Comparison of ENCODE assay signal across 9 cellular contexts in the genomic region with DNA sequence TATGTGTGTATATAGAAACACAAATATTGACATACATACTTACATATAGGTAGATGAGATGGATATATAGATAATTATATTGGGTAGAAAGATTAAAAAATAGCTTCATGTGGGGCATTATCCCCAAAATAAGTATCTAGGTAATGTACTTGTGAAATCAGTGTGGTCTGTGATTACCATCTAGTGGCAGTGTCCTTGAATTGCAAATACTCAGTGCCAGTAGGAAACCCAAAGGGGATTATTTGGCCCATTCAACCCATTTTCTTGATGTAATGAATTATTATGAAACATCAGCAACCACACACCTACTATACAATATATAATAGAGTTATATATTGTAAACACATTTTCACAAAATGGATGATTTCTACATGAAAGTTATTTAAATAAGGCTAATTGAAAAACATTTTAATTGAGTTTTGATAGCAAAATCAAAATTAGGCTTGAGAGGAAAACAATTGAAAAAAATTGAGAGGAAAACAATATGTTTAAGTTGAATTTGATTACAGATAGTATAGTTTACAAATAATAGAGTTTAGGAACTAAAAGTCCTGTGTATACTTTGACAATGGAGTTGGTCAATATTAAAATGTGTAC.
DNase-seq lines count a peak whose midpoint lies in the region; ATAC-seq and TF ChIP-seq lines count a peak whose summit lies in the region.
"Had no signal": no experiment of that assay in that cellular context is flagged by ENCODE, and none has a peak within 500 bp of the region (broad histone marks: within the 10 kb centered on the region; RNA-seq: fewer than 3 reads in every experiment).

No MANE protein-coding gene starts in this region.

- TF ChIP-seq EP300 in neural cell (conservative IDR thresholded peaks at IDR 0.05; ENCODE audit: poor library complexity, severe bottlenecking): no peak

- H3K27me3 ChIP-seq in neural cell (ENCODE audit: insufficient read depth, low read depth, low read length): no peaks in the 10 kb centered on the region

- no peaks in the 10 kb centered on the region for H3K9me3 ChIP-seq in neural cell (ENCODE audit: low read length)

- no peaks in the 10 kb centered on the region for H3K4me1 Mint-ChIP-seq in chondrocyte (ENCODE audit: low read depth)

- H3K4me3 ChIP-seq in neural cell (ENCODE audit: low read length): no peak overlapping the region
- H3K4me3 ChIP-seq: lung had no signal

- no peaks in the 10 kb centered on the region for H3K79me2 ChIP-seq in neural cell (replicated peaks; ENCODE audit: insufficient read depth, low read length)

- DNase-seq in CMK (ENCODE audit: low read depth) (peak; percentile 24), NCI-H345 (lab: John Stamatoyannopoulos, UW) (peak; percentile 38), chondrocyte (ENCODE audit: low spot score) (no peak), HuH-7.5 (ENCODE audit: low spot score) (no peak), cerebellar nuclear complex (lab: John Stamatoyannopoulos, UW) (no peak)

- H3K9ac ChIP-seq in neural cell (ENCODE audit: low read length): no peak overlapping the region

- no peak overlapping the region for H3K27ac ChIP-seq in neural cell (ENCODE audit: low read length)

- peak; percentile 74 for TF ChIP-seq RAD21 in neural cell (conservative IDR thresholded peaks at IDR 0.05)

- H3K4me3 Mint-ChIP-seq in chondrocyte (ENCODE audit: unreplicated experiment): no peak overlapping the region

- H3K36me3 Mint-ChIP-seq in chondrocyte (ENCODE audit: low read depth): no peaks in the 10 kb centered on the region

- no peaks in the 10 kb centered on the region for H3F3A ChIP-seq in neural cell (ENCODE audit: insufficient read depth, low read length, poor library complexity, severe bottlenecking)

- peaks cover 5% of the 10 kb centered on the region for H3K27me3 Mint-ChIP-seq in chondrocyte (ENCODE audit: low read depth)

- peak; percentile 96 for TF ChIP-seq CTCF in chondrocyte (IDR thresholded peaks at IDR 0.05)
- peak; percentile 64 for TF ChIP-seq CTCF in neural cell (IDR thresholded peaks at IDR 0.05; ENCODE audit: poor library complexity, severe bottlenecking)

- H3K9me2 ChIP-seq in neural cell (ENCODE audit: insufficient read depth, low read length): no peaks in the 10 kb centered on the region

- no peak overlapping the region for H2AFZ ChIP-seq in neural cell (ENCODE audit: low read depth, low read length)

- no peak overlapping the region for H3K4me2 ChIP-seq in neural cell (ENCODE audit: low read length)

- no peaks in the 10 kb centered on the region for H4K20me1 ChIP-seq in neural cell (ENCODE audit: insufficient read depth)

- H3K27ac Mint-ChIP-seq in chondrocyte (ENCODE audit: unreplicated experiment): no peak overlapping the region

- ATAC-seq in GM21786 (IDR thresholded peaks at IDR 0.05; ENCODE audit: unreplicated experiment): peak; percentile 57
- ATAC-seq in GM19463 (IDR thresholded peaks at IDR 0.05; ENCODE audit: unreplicated experiment): no peak

- no peaks in the 10 kb centered on the region for H3K36me3 ChIP-seq in neural cell (ENCODE audit: insufficient read depth, low read length)

- H3K9me3 Mint-ChIP-seq in chondrocyte (ENCODE audit: low read depth): peaks cover 7% of the 10 kb centered on the region

TF ChIP-seq in neural cell, 6 proteins besides CTCF, POLR2A, EP300 and RAD21:
- no peak for TF ChIP-seq POLR2AphosphoS5 (IDR thresholded peaks at IDR 0.05)
- TF ChIP-seq SMC3 (conservative IDR thresholded peaks at IDR 0.05; ENCODE audit: poor library complexity): peak; percentile 72

Comparison
In these comparisons a context has a peak if more than half of its experiments do, and no peak if none do; other contexts are left out.
1. DNase-seq: peak in CMK (single experiment) and NCI-H345 (single experiment); none in chondrocyte (single experiment), HuH-7.5 (single experiment) and cerebellar nuclear complex (0 of 2).